ENCODE assay signal across 8 cellular contexts in genomic region chr5:43008369-43009158, GRCh38. TPM values are rescaled to one million over a fixed set of nuclear protein-coding genes. Genes with fewer than 3 reads are reported as not detected.
DNase-seq lines count a peak whose midpoint lies in the region; ATAC-seq, FAIRE-seq and TF ChIP-seq lines count a peak whose summit lies in the region.

No MANE protein-coding gene starts in this region.

- H3K27ac ChIP-seq in lung (ENCODE audit: low read depth in 1 of 2, low read length in 1 of 2): peak overlapping the region; percentile 83 to 97

- H3K27me3 Mint-ChIP-seq in activated CD4-positive, alpha-beta T cell treated with anti-CD3 and anti-CD28 coated beads, Interleukin-2, amount 10 ng/mL, durations not matched to agents 7 days and 5 days: no peaks in the 10 kb centered on the region

- H3K4me1 Mint-ChIP-seq in activated CD4-positive, alpha-beta T cell treated with anti-CD3 and anti-CD28 coated beads, Interleukin-2, amount 10 ng/mL, durations not matched to agents 7 days and 5 days: peaks cover 44% of the 10 kb centered on the region

- peak; percentile 76 for FAIRE-seq in GM19239 (lab: Jason Lieb, UNC)

- H3K36me3 Mint-ChIP-seq in activated CD4-positive, alpha-beta T cell treated with anti-CD3 and anti-CD28 coated beads, Interleukin-2, amount 10 ng/mL, durations not matched to agents 7 days and 5 days (ENCODE audit: low read depth): peaks cover 9% of the 10 kb centered on the region

- H3K4me3 ChIP-seq in BE2C (ENCODE audit: low read depth, low read length) (peak overlapping the region; percentile 88), lung (peak overlapping the region; percentile 18)

- H3K27me3 ChIP-seq in BE2C: peaks cover 44% of the 10 kb centered on the region
- H3K27me3 ChIP-seq in lung (ENCODE audit: control insufficient read depth, insufficient read depth): no peaks in the 10 kb centered on the region

- peak overlapping the region; percentile 80 for H3K4me3 Mint-ChIP-seq in activated CD4-positive, alpha-beta T cell treated with anti-CD3 and anti-CD28 coated beads, Interleukin-2, amount 10 ng/mL, durations not matched to agents 7 days and 5 days

- H3K9me3 ChIP-seq in BE2C: no peaks in the 10 kb centered on the region
- no peaks in the 10 kb centered on the region for H3K9me3 ChIP-seq in lung (ENCODE audit: control insufficient read depth in 2 of 2, insufficient read depth in 1 of 2, low read length in 1 of 2)

- peaks cover 9% of the 10 kb centered on the region; the same call in 1 of the 2 replicates for H3K4me1 ChIP-seq in BE2C
- no peaks in the 10 kb centered on the region for H3K4me1 ChIP-seq in lung (ENCODE audit: control insufficient read depth in 2 of 2, insufficient read depth in 2 of 2, low read length in 2 of 2)

- 2 to 5% methylated on average over 35 of the region's 35 CpGs for WGBS in lung, 2 donors

- H3K36me3 ChIP-seq in BE2C (no peaks in the 10 kb centered on the region), lung (ENCODE audit: control insufficient read depth in 2 of 2, insufficient read depth in 2 of 2, low read length in 2 of 2) (no peaks in the 10 kb centered on the region)

- TF ChIP-seq CTCF in BE2C (IDR thresholded peaks at IDR 0.05; ENCODE audit: low read depth, low read length): peak; percentile 33; the same call in 1 of the 2 replicates
- TF ChIP-seq CTCF in lung (IDR thresholded peaks at IDR 0.05; ENCODE audit: control extremely low read depth, extremely low read depth): no peak

- peak; percentile 40 for ATAC-seq in HG03460 (IDR thresholded peaks at IDR 0.05; ENCODE audit: unreplicated experiment)
- peak; percentile 79 for ATAC-seq in lung (ENCODE audit: insufficient read depth, low FRiP score)

- H3K9me3 Mint-ChIP-seq in activated CD4-positive, alpha-beta T cell treated with anti-CD3 and anti-CD28 coated beads, Interleukin-2, amount 10 ng/mL, durations not matched to agents 7 days and 5 days: no peaks in the 10 kb centered on the region

- POLR2A ChIA-PET in activated CD4-positive, alpha-beta T cell treated with anti-CD3 and anti-CD28 coated beads, Interleukin-2, amount 10 ng/mL, durations not matched to agents 7 days and 5 days (lab: Charles Lee): interaction anchor here (0.6 to 3.4 kb wide), 10 partner anchors 8 to 100 kb away, joined by 3 to 67 read pairs (median 5); no protein-coding TSS in a partner anchor

- peak overlapping the region; percentile 97 for H3K27ac Mint-ChIP-seq in activated CD4-positive, alpha-beta T cell treated with anti-CD3 and anti-CD28 coated beads, Interleukin-2, amount 10 ng/mL, durations not matched to agents 7 days and 5 days

- DNase-seq in BE2C (peak; percentile 92), GM19239 (ENCODE audit: insufficient read length, low spot score) (no peak), NCI-H69 (lab: John Stamatoyannopoulos, UW) (peak; percentile 72), dermis microvascular lymphatic vessel endothelial cell (ENCODE audit: low read depth in 2 of 2) (peak; percentile 95 to 98), lung (ENCODE audit: low spot score) (peak; percentile 85)
- DNase-seq in activated CD4-positive, alpha-beta T cell treated with anti-CD3 and anti-CD28 coated beads, Interleukin-2, amount 10 ng/mL, durations not matched to agents 7 days and 5 days: peak; percentile 90
- DNase-seq in stimulated activated CD4-positive, alpha-beta T cell treated with anti-CD3 and anti-CD28 coated beads, TNF-alpha, amount 100 ng/mL, for 24 hours (ENCODE audit: low read depth in 3 of 3): peak; percentile 79 to 90 (median 84)

- CTCF ChIA-PET in activated CD4-positive, alpha-beta T cell treated with anti-CD3 and anti-CD28 coated beads, Interleukin-2, amount 10 ng/mL, durations not matched to agents 7 days and 5 days (lab: Charles Lee): interaction anchor here (1.0 to 5.3 kb wide), 12 partner anchors 9 to 305 kb away, joined by 3 to 52 read pairs (median 5); partner anchors contain the start of gene HMGCS1

RNA-seq across cellular contexts. Expression of gene ANXA2R, which starts 31.6 kb away (rescaled TPM):
- polyA plus RNA-seq in BE2C (2012; ENCODE audit: insufficient read depth, insufficient read length, low read depth): 7.1 TPM
- total RNA-seq in activated CD4-positive, alpha-beta T cell treated with anti-CD3 and anti-CD28 coated beads, Interleukin-2, amount 10 ng/mL, durations not matched to agents 7 days and 5 days: 10 to 100 TPM; 29.5 to 32.0 TPM
- 6.0 and 9.6 TPM in 2 replicates for total RNA-seq in dermis microvascular lymphatic vessel endothelial cell
- total RNA-seq in lung: 1 to 10 TPM; 4.0 to 5.2 TPM
- polyA plus RNA-seq in lung: 1 to 10 TPM; 4.4 to 5.2 TPM
